Comparison of ENCODE assay signal across 1 cellular context in genomic region chr7:128359939-128360338, GRCh38.
TF ChIP-seq lines count a peak whose summit lies in the region.

No MANE protein-coding gene starts in this region.

TF ChIP-seq in H1, 55 proteins besides CTCF, POLR2A, EP300 and RAD21:
- no peak for TF ChIP-seq USF2 (IDR thresholded peaks at IDR 0.05; ENCODE audit: low read length)
- no peak for TF ChIP-seq RFX5 (IDR thresholded peaks at IDR 0.05; ENCODE audit: borderline replicate concordance, low read depth, low read length)
- TF ChIP-seq PHF8 (conservative IDR thresholded peaks at IDR 0.05; ENCODE audit: low read depth, low read length): no peak
- TF ChIP-seq ATF2 (IDR thresholded peaks at IDR 0.05; ENCODE audit: low read length): no peak
- TF ChIP-seq CHD1 (IDR thresholded peaks at IDR 0.05; ENCODE audit: low read depth, low read length): no peak
- no peak for TF ChIP-seq EZH2 (IDR thresholded peaks at IDR 0.05; ENCODE audit: low read depth, low read length, severe bottlenecking)
- no peak for TF ChIP-seq KDM1A (IDR thresholded peaks at IDR 0.05; ENCODE audit: borderline replicate concordance, low read length)
- TF ChIP-seq NANOG (IDR thresholded peaks at IDR 0.05; ENCODE audit: insufficient read depth, low read depth, low read length, poor library complexity, severe bottlenecking): no peak
- TF ChIP-seq MAX (IDR thresholded peaks at IDR 0.05): no peak
- TF ChIP-seq CHD2 (IDR thresholded peaks at IDR 0.05; ENCODE audit: low read length): no peak
- no peak for TF ChIP-seq ZNF274 (IDR thresholded peaks at IDR 0.05; ENCODE audit: borderline replicate concordance, extremely low read depth, low read length)
- TF ChIP-seq KDM4A (IDR thresholded peaks at IDR 0.05; ENCODE audit: low read depth, low read length, severe bottlenecking): no peak
- TF ChIP-seq CTBP2 (IDR thresholded peaks at IDR 0.05; ENCODE audit: borderline replicate concordance, insufficient read depth, insufficient read length, low read length): no peak
- TF ChIP-seq SP4 (IDR thresholded peaks at IDR 0.05; ENCODE audit: low read length): no peak
